Comparison of ENCODE assay signal across 27 cellular contexts in the genomic region with DNA sequence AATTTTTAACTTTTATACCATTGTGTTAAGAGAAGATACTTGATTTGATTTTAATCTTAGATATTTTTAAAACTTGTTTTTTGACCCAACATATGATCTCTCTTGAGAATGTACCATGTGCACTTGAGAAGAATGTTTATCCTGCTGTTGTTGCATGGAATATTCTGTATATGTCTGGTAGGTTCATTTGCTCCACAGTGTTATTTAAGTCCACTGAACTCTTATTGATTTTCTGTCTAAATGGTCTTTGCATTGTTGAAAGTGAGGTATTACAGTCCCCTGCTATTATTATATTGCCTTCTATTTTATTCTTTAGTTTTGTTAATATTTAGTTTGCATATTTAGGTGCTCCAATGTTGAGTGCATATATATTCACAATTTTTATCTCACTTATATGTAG.
"Had no signal": no experiment of that assay in that cellular context is flagged by ENCODE, and none has a peak within 500 bp of the region (broad histone marks: within the 10 kb centered on the region; RNA-seq: fewer than 3 reads in every experiment).

No MANE protein-coding gene starts in this region.

- H3K9me3 ChIP-seq: colonic mucosa, esophagus muscularis mucosa, esophagus squamous epithelium, gastrocnemius medialis, gastroesophageal sphincter, heart right ventricle had no signal

- H3K4me3 ChIP-seq: colonic mucosa, coronary artery, dorsolateral prefrontal cortex, esophagus muscularis mucosa, esophagus squamous epithelium, gastrocnemius medialis, gastroesophageal sphincter, heart left ventricle, heart right ventricle had no signal

- H3K27ac ChIP-seq: colonic mucosa, coronary artery, dorsolateral prefrontal cortex, epithelial cell of prostate, esophagus muscularis mucosa, esophagus squamous epithelium, foreskin keratinocyte, gastrocnemius medialis, gastroesophageal sphincter, heart left ventricle, heart right ventricle had no signal

- FAIRE-seq: colon, endothelial cell of umbilical vein, frontal cortex had no signal

- ATAC-seq: effector memory CD8-positive, alpha-beta T cell; esophagus mucosa; foreskin keratinocyte; gastrocnemius medialis; gastroesophageal sphincter; heart left ventricle; heart right ventricle had no signal

- H3K27me3 ChIP-seq: colonic mucosa, dorsolateral prefrontal cortex, esophagus muscularis mucosa, esophagus squamous epithelium, foreskin keratinocyte, gastrocnemius medialis, gastroesophageal sphincter, heart left ventricle, heart right ventricle had no signal

- DNase-seq: colonic mucosa; cortex of kidney; dermis blood vessel endothelial cell; dorsolateral prefrontal cortex; effector CD4-positive, alpha-beta T cell; effector CD8-positive, alpha-beta T cell; effector memory CD4-positive, alpha-beta T cell; effector memory CD8-positive, alpha-beta T cell; endodermal cell; erythroblast; esophagus squamous epithelium; foreskin fibroblast; foreskin keratinocyte; foreskin melanocyte; gastrocnemius medialis; glutamatergic neuron; head of caudate nucleus; heart left ventricle; heart right ventricle had no signal

- H3K4me1 ChIP-seq: colonic mucosa, esophagus muscularis mucosa, esophagus squamous epithelium, gastrocnemius medialis, gastroesophageal sphincter, heart left ventricle, heart right ventricle had no signal

- H3K36me3 ChIP-seq: colonic mucosa, esophagus muscularis mucosa, esophagus squamous epithelium, gastrocnemius medialis, gastroesophageal sphincter, heart left ventricle, heart right ventricle had no signal
